Comparison of ENCODE assay signal across 16 cellular contexts in genomic region chr2:26988165-26988879, GRCh38. TPM values are rescaled to one million over a fixed set of nuclear protein-coding genes. Genes with fewer than 3 reads are reported as not detected.
DNase-seq lines count a peak whose midpoint lies in the region; ATAC-seq and TF ChIP-seq lines count a peak whose summit lies in the region.
"Had no signal": no experiment of that assay in that cellular context is flagged by ENCODE, and none has a peak within 500 bp of the region (broad histone marks: within the 10 kb centered on the region; RNA-seq: fewer than 3 reads in every experiment).

No MANE protein-coding gene starts in this region.

- H3K4me1 ChIP-seq in ACC112 (ENCODE audit: control insufficient read depth, insufficient read depth, low read length, unreplicated experiment) (peaks cover 49% of the 10 kb centered on the region), HEK293 (ENCODE audit: control insufficient read depth, insufficient read depth, low read length) (no peaks in the 10 kb centered on the region)

- H3K79me2 ChIP-seq in ACC112 (ENCODE audit: control insufficient read depth, insufficient read depth, low read length, unreplicated experiment): no peaks in the 10 kb centered on the region

- H3K4me3 ChIP-seq in ACC112 (ENCODE audit: low read depth, low read length): peak overlapping the region; percentile 33
- H3K4me3 ChIP-seq in HEK293 (ENCODE audit: low read depth, low read length): no peak overlapping the region
- H3K4me3 ChIP-seq in astrocyte of the spinal cord (ENCODE audit: low read depth, low read length): no peak overlapping the region
- no peak overlapping the region for H3K4me3 ChIP-seq in kidney epithelial cell (ENCODE audit: low read depth, low read length)
- H3K4me3 ChIP-seq: GM12878, hepatocyte, lower lobe of right lung had no signal

- TF ChIP-seq CTCF in HEK293 (tag by site-specific recombination; IDR thresholded peaks at IDR 0.05) (no peak), astrocyte of the spinal cord (IDR thresholded peaks at IDR 0.05; ENCODE audit: low read depth, low read length) (no peak), kidney epithelial cell (IDR thresholded peaks at IDR 0.05; ENCODE audit: insufficient read depth, low read length, poor library complexity, severe bottlenecking) (no peak)

- in situ Hi-C loops in astrocyte of the spinal cord (cut with HindIII; ENCODE audit: low sequenced_read_pairs): no loop called here

- intact Hi-C loops in posterior vena cava (cut with DNase I) (no loop called here), left colon (cut with DNase I, micrococcal nuclease) (no loop called here)

- POLR2A ChIA-PET in HEK293 (lab: Yijun Ruan, JAX): no interaction called here

- H3K27ac ChIP-seq in ACC112 (ENCODE audit: low read depth, low read length) (peak overlapping the region; percentile 78), HEK293 (ENCODE audit: extremely low read depth, low read depth, low read length) (no peak overlapping the region)
- H3K27ac ChIP-seq: hepatocyte, lower lobe of right lung had no signal

- H3K36me3 ChIP-seq in ACC112 (ENCODE audit: insufficient read depth, low read length): no peaks in the 10 kb centered on the region
- peaks cover 0 to 9% of the 10 kb centered on the region in 2 experiments; a peak in 1 of 3 replicates for H3K36me3 ChIP-seq in HEK293 (ENCODE audit: control insufficient read depth in 2 of 2, insufficient read depth in 1 of 2, low read length in 2 of 2)
- H3K36me3 ChIP-seq in kidney epithelial cell (ENCODE audit: control insufficient read depth, insufficient read depth, low read length): no peaks in the 10 kb centered on the region
- H3K36me3 ChIP-seq: lower lobe of right lung had no signal

- no peaks in the 10 kb centered on the region for H3K27me3 ChIP-seq in ACC112 (ENCODE audit: insufficient read depth, low read length)
- H3K27me3 ChIP-seq in kidney epithelial cell (ENCODE audit: control insufficient read depth, insufficient read depth, low read length): no peaks in the 10 kb centered on the region
- H3K27me3 ChIP-seq: hepatocyte had no signal

- DNase-seq in astrocyte of the spinal cord (ENCODE audit: low read depth, low spot score) (peak; percentile 59), kidney epithelial cell (ENCODE audit: low read depth) (peak; percentile 52), posterior vena cava (ENCODE audit: low spot score) (no peak), left colon (no peak), SIG-M5 (lab: John Stamatoyannopoulos, UW) (no peak), SIG-M5 treated with dmso at 0.1 percent for 504 hours (lab: John Stamatoyannopoulos, UW; ENCODE audit: unreplicated experiment) (no peak)
- DNase-seq: aorta; effector memory CD8-positive, alpha-beta T cell; lower lobe of right lung; NCI-H1436 treated with DMSO at 0.1 percent for 48 hours; NCI-H524 treated with DMSO at 0.1 percent for 48 hours; stimulated activated CD4-positive, alpha-beta T cell treated with anti-CD3 and anti-CD28 coated beads, Interleukin-12 subunit alpha, Interleukin-12 subunit beta, amount 100 ng/mL, for 4 hours had no signal

- CTCF ChIA-PET in HEK293 (lab: Yijun Ruan, JAX): interaction anchor here (0.6 to 1.4 kb wide), 3 partner anchors 20 to 143 kb away, joined by 4 read pairs; no protein-coding TSS in a partner anchor

- ATAC-seq in left colon: no peak
- ATAC-seq: effector memory CD8-positive, alpha-beta T cell; GM12878 had no signal

- no peaks in the 10 kb centered on the region for H3K9me3 ChIP-seq in HEK293 (ENCODE audit: control insufficient read depth, insufficient read depth, low read depth, low read length)
- H3K9me3 ChIP-seq: lower lobe of right lung had no signal

- H2AFZ ChIP-seq in ACC112 (ENCODE audit: low read length, unreplicated experiment): no peak overlapping the region
- H2AFZ ChIP-seq: hepatocyte had no signal

TF ChIP-seq in HEK293, 187 proteins besides CTCF, POLR2A, EP300 and RAD21:
- TF ChIP-seq ZBTB20 (tag by site-specific recombination; IDR thresholded peaks at IDR 0.05) (peak; percentile 38; the same call in 1 of the 2 replicates), ZSCAN18 (tag by site-specific recombination; IDR thresholded peaks at IDR 0.05) (no peak)

RNA-seq across cellular contexts. Expression of gene MAPRE3, which starts 17.9 kb away (rescaled TPM):
- total RNA-seq in kidney epithelial cell (4.6 and 5.0 TPM in 2 replicates), posterior vena cava (10 to 100 TPM; 11.4 to 16.3 TPM), left colon (10 to 100 TPM; 27.9 to 31.4 TPM)

RNA-seq across cellular contexts. Expression of gene TMEM214, which starts 44.4 kb away (rescaled TPM):
- total RNA-seq in kidney epithelial cell (27.0 and 36.1 TPM in 2 replicates), posterior vena cava (10 to 100 TPM; 68.0 to 69.8 TPM), left colon (10 to 100 TPM; 70.2 to 89.7 TPM)

Comparison
In these comparisons a context has a peak if more than half of its experiments do, and no peak if none do; other contexts are left out.
1. DNase-seq: peak in astrocyte of the spinal cord (single experiment) and kidney epithelial cell (single experiment); none in posterior vena cava (single experiment), left colon (0 of 2), SIG-M5 (single experiment) and SIG-M5 treated with dmso at 0.1 percent for 504 hours (single experiment).